ENCODE assay signal across 20 cellular contexts in the genomic region with DNA sequence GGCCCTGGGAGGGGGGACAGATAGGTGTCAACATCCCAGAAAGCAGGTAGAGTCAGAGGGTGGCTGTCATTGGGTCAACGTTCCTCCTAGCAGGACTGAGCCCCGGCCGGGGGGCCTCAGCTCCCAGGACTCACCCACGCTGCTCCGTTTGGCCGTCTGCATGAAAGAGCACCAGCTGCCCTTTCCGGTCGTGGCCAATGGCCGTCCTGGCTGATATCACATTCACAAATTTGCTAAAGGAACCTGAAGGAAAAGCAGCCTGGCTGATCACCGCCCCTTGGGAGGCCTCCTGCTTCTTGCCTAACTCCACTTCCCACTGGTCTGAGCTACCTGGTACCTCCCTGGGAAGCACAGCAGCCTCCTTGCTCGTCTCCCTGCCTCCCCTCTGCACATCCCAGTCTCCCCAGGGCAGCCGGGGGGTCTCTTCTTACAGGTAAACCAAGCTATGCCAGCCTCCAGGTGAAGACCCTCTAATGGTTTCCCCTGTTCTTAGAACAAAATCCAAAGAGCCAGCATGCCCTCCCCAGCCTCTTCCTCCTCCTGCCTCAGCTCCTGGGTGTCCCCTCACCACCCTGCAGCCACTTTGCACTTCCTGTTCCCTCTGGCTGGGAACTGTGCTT. TPM values are rescaled to one million over a fixed set of nuclear protein-coding genes. Genes with fewer than 3 reads are reported as not detected.
DNase-seq lines count a peak whose midpoint lies in the region; ATAC-seq, FAIRE-seq and TF ChIP-seq lines count a peak whose summit lies in the region.
"Had no signal": no experiment of that assay in that cellular context is flagged by ENCODE, and none has a peak within 500 bp of the region (broad histone marks: within the 10 kb centered on the region; RNA-seq: fewer than 3 reads in every experiment).

No MANE protein-coding gene starts in this region.

- H3K4me1 Mint-ChIP-seq in endothelial cell (ENCODE audit: unreplicated experiment) (peaks cover 9% of the 10 kb centered on the region), progenitor cell of endocrine pancreas (ENCODE audit: low read depth) (peaks cover 22% of the 10 kb centered on the region)
- peaks cover 10% of the 10 kb centered on the region for H3K4me1 Mint-ChIP-seq in activated CD4-positive, alpha-beta T cell treated with anti-CD3 and anti-CD28 coated beads, Interleukin-2, amount 10 ng/mL, durations not matched to agents 24 days and 14 days

- BruUV-seq in HepG2 (replicated peaks; lab: Mats Ljungman, UMichigan) = no TSS peak

- H2AK5ac ChIP-seq in neuronal stem cell (ENCODE audit: low read depth, low read length) = no peak overlapping the region

- H3K4me1 ChIP-seq in HepG2 (ENCODE audit: insufficient read depth, low read length) (peaks cover 28% of the 10 kb centered on the region), right lobe of liver (peaks cover 0 to 7% (median 2%) of the 10 kb centered on the region in 4 donors), neuronal stem cell (ENCODE audit: control insufficient read depth in 2 of 2, insufficient read depth in 1 of 2, low read depth in 1 of 2, low read length in 2 of 2) (peaks cover 0 to 12% of the 10 kb centered on the region in 2 donors)

- H3K79me2 ChIP-seq in HepG2 (ENCODE audit: insufficient read depth, low read length) = peaks cover 14% of the 10 kb centered on the region

- peaks cover 7% of the 10 kb centered on the region for H3K79me1 ChIP-seq in neuronal stem cell (ENCODE audit: low read depth, low read length)

- H3K36me3 Mint-ChIP-seq in endothelial cell (ENCODE audit: low read depth, unreplicated experiment) (peaks cover 9% of the 10 kb centered on the region), progenitor cell of endocrine pancreas (ENCODE audit: insufficient read depth) (peaks cover 4% of the 10 kb centered on the region)
- H3K36me3 Mint-ChIP-seq in activated CD4-positive, alpha-beta T cell treated with anti-CD3 and anti-CD28 coated beads, Interleukin-2, amount 10 ng/mL, durations not matched to agents 24 days and 14 days (ENCODE audit: low read depth) = no peaks in the 10 kb centered on the region

- no peak overlapping the region for H4K91ac ChIP-seq in neuronal stem cell (ENCODE audit: low read depth, low read length, poor library complexity)

- H3K18ac ChIP-seq in neuronal stem cell (ENCODE audit: low read length) = no peak overlapping the region

- peak overlapping the region; percentile 11 for H3K4me3 Mint-ChIP-seq in endothelial cell (ENCODE audit: unreplicated experiment)
- H3K4me3 Mint-ChIP-seq in activated CD4-positive, alpha-beta T cell treated with anti-CD3 and anti-CD28 coated beads, Interleukin-2, amount 10 ng/mL, durations not matched to agents 24 days and 14 days = no peak overlapping the region
- no peak overlapping the region for H3K4me3 Mint-ChIP-seq in progenitor cell of endocrine pancreas (ENCODE audit: low read depth)
- H3K4me3 Mint-ChIP-seq: CD14-positive monocyte, HFFc6 had no signal

- peak overlapping the region; percentile 48 for H4K8ac ChIP-seq in neuronal stem cell (ENCODE audit: low read depth, low read length)

- intact Hi-C loops in HepG2 (cut with micrococcal nuclease; ENCODE audit: unreplicated experiment) (no loop called here), right lobe of liver (cut with DNase I) (no loop called here)
- intact Hi-C loops in activated CD4-positive, alpha-beta T cell treated with anti-CD3 and anti-CD28 coated beads, Interleukin-2, amount 10 ng/mL, durations not matched to agents 24 days and 14 days (cut with micrococcal nuclease) = loop anchor here (5.0 kb wide), 1 partner anchor 42 kb away; a partner anchor contains a TSS

- no peak overlapping the region for H3K4me3 ChIP-seq in HepG2 (replicated peaks in 1 of 3; ENCODE audit: insufficient read depth in 1 of 3, low read depth in 2 of 3, low read length in 3 of 3)
- H3K4me3 ChIP-seq in right lobe of liver = no peak overlapping the region
- no peak overlapping the region for H3K4me3 ChIP-seq in neuronal stem cell (ENCODE audit: low read length in 2 of 2)

- no peak for DNase-seq in HepG2 (ENCODE audit: low spot score)
- DNase-seq in right lobe of liver = no peak
- no peak for DNase-seq in endothelial cell (ENCODE audit: low spot score)
- DNase-seq in neuronal stem cell (ENCODE audit: low spot score) = no peak
- no peak for DNase-seq in activated CD4-positive, alpha-beta T cell treated with anti-CD3 and anti-CD28 coated beads, Interleukin-2, amount 10 ng/mL, durations not matched to agents 24 days and 14 days
- DNase-seq in putamen (ENCODE audit: low spot score) = no peak
- DNase-seq in progenitor cell of endocrine pancreas (ENCODE audit: low spot score, unreplicated experiment) = no peak
- DNase-seq in NCI-H1092 (lab: John Stamatoyannopoulos, UW) = no peak
- DNase-seq: Caco-2, DMS53, GF-D8, HCEC 1CT, HFFc6 had no signal

- H2BK12ac ChIP-seq in neuronal stem cell (ENCODE audit: low read length) = no peak overlapping the region

- H3K4me2 ChIP-seq in HepG2 (ENCODE audit: low read depth, low read length) = no peak overlapping the region
- H3K4me2 ChIP-seq in neuronal stem cell (ENCODE audit: insufficient read depth, low read length, poor library complexity, severe bottlenecking) = no peak overlapping the region

- H3K14ac ChIP-seq in neuronal stem cell (ENCODE audit: low read length) = no peak overlapping the region

- no peaks in the 10 kb centered on the region; the same call in 1 of the 2 replicates for H4K20me1 ChIP-seq in HepG2 (ENCODE audit: insufficient read depth, low read length)

- no peaks in the 10 kb centered on the region for H3K27me3 ChIP-seq in HepG2 (ENCODE audit: control insufficient read depth in 1 of 2, insufficient read depth in 2 of 2, low read length in 2 of 2)
- no peaks in the 10 kb centered on the region for H3K27me3 ChIP-seq in right lobe of liver
- H3K27me3 ChIP-seq in neuronal stem cell (ENCODE audit: control insufficient read depth in 3 of 3, insufficient read depth in 3 of 3, low read depth in 1 of 3, low read length in 3 of 3) = peaks cover 0 to 1% (median 0%) of the 10 kb centered on the region in 3 experiments

- CTCF ChIA-PET in HepG2 (lab: Yijun Ruan, JAX; ENCODE audit: low intra/inter-chr PET ratio, low total read pairs) = no interaction called here

- no peak overlapping the region for H3K4ac ChIP-seq in neuronal stem cell (ENCODE audit: low read length)

- H3K9ac ChIP-seq in HepG2 (ENCODE audit: insufficient read depth, low read depth, low read length) (no peak overlapping the region), neuronal stem cell (ENCODE audit: low read depth, low read length, poor library complexity) (no peak overlapping the region)

- no peaks in the 10 kb centered on the region for H3K9me3 ChIP-seq in HepG2 (ENCODE audit: low read length)
- no peaks in the 10 kb centered on the region for H3K9me3 ChIP-seq in right lobe of liver
- no peaks in the 10 kb centered on the region for H3K9me3 ChIP-seq in neuronal stem cell (replicated peaks in 1 of 2; ENCODE audit: control insufficient read depth in 2 of 2, insufficient read depth in 1 of 2, low read depth in 1 of 2, low read length in 2 of 2)
- H3K9me3 ChIP-seq: Caco-2 had no signal

- H3K36me3 ChIP-seq in HepG2 (replicated peaks in 1 of 2; ENCODE audit: control insufficient read depth in 1 of 2, insufficient read depth in 2 of 2, low read length in 2 of 2) = peaks cover 22 to 46% of the 10 kb centered on the region in 2 experiments
- H3K36me3 ChIP-seq in right lobe of liver = no peaks in the 10 kb centered on the region
- no peaks in the 10 kb centered on the region for H3K36me3 ChIP-seq in neuronal stem cell (replicated peaks in 1 of 2; ENCODE audit: control insufficient read depth in 2 of 2, insufficient read depth in 2 of 2, low read length in 2 of 2)

- H2BK120ac ChIP-seq in neuronal stem cell (ENCODE audit: low read depth, low read length) = no peak overlapping the region

- TF ChIP-seq CTCF in HepG2 (CRISPR knock-in tag; IDR thresholded peaks at IDR 0.05) = no peak
- TF ChIP-seq CTCF in right lobe of liver (IDR thresholded peaks at IDR 0.05) = no peak
- no peak for TF ChIP-seq CTCF in endothelial cell (IDR thresholded peaks at IDR 0.05; ENCODE audit: unreplicated experiment)
- no peak for TF ChIP-seq CTCF in progenitor cell of endocrine pancreas (IDR thresholded peaks at IDR 0.05; ENCODE audit: unreplicated experiment)

- H3K9me3 Mint-ChIP-seq in endothelial cell (ENCODE audit: unreplicated experiment) (no peaks in the 10 kb centered on the region), progenitor cell of endocrine pancreas (ENCODE audit: low read depth) (no peaks in the 10 kb centered on the region)
- no peaks in the 10 kb centered on the region for H3K9me3 Mint-ChIP-seq in activated CD4-positive, alpha-beta T cell treated with anti-CD3 and anti-CD28 coated beads, Interleukin-2, amount 10 ng/mL, durations not matched to agents 24 days and 14 days
- H3K9me3 Mint-ChIP-seq: CD8-positive, alpha-beta memory T cell; HFFc6 had no signal

- no peak for FAIRE-seq in HepG2 (lab: Jason Lieb, UNC)
- FAIRE-seq: GM19239, H1 had no signal

- in situ Hi-C loops in HepG2 (cut with HindIII; ENCODE audit: extremely low pct_ligation_motif_present, low pct_unique_long_range_greater_than_20kb) = no loop called here

- ATAC-seq in HepG2 (no peak), right lobe of liver (no peak)

- POLR2A ChIA-PET in HepG2 (lab: Yijun Ruan, JAX) = interaction anchor here (0.8 to 2.0 kb wide), 2 partner anchors 24 to 68 kb away, joined by 3 to 7 read pairs; no protein-coding TSS in a partner anchor

- 92% methylated on average over 12 of the region's 12 CpGs for WGBS in HepG2 (ENCODE audit: low lambda C conversion rate)
- 75% methylated on average over 3 of the region's 12 CpGs for WGBS in right lobe of liver (ENCODE audit: insufficient coverage, low coverage, low lambda C conversion rate, missing lambda C conversion rate)
- no CpG with 5 or more reads among the region's 12 CpGs for WGBS in neuronal stem cell (ENCODE audit: extremely low coverage in 2 of 2, insufficient read length in 2 of 2, insufficient replicate concordance in 1 of 2), 2 donors

- H3K27ac Mint-ChIP-seq in endothelial cell (ENCODE audit: unreplicated experiment) (no peak overlapping the region), progenitor cell of endocrine pancreas (no peak overlapping the region)
- no peak overlapping the region for H3K27ac Mint-ChIP-seq in activated CD4-positive, alpha-beta T cell treated with anti-CD3 and anti-CD28 coated beads, Interleukin-2, amount 10 ng/mL, durations not matched to agents 24 days and 14 days
- H3K27ac Mint-ChIP-seq: HFFc6 had no signal

- no peak for TF ChIP-seq EP300 in HepG2 (IDR thresholded peaks at IDR 0.05; ENCODE audit: low read depth in 2 of 2, low read length in 2 of 2)
- no peak for TF ChIP-seq EP300 in HepG2 (CRISPR knock-in tag; IDR thresholded peaks at IDR 0.05; ENCODE audit: borderline replicate concordance)

- no peak for TF ChIP-seq RAD21 in HepG2 (CRISPR knock-in tag; IDR thresholded peaks at IDR 0.05)

- no peak overlapping the region for H3K23ac ChIP-seq in neuronal stem cell (ENCODE audit: low read depth, low read length, poor library complexity)

- peak in 1 of 2 experiments; percentile 43; a peak in 1 of 4 replicates for TF ChIP-seq POLR2A in HepG2 (IDR thresholded peaks at IDR 0.05; ENCODE audit: insufficient read depth in 1 of 2, low read depth in 2 of 2, low read length in 2 of 2)
- TF ChIP-seq POLR2A in right lobe of liver (IDR thresholded peaks at IDR 0.05) = no peak

- no peak overlapping the region for H2BK5ac ChIP-seq in neuronal stem cell (ENCODE audit: low read length)

- no peak overlapping the region for H3K27ac ChIP-seq in HepG2 (ENCODE audit: extremely low read length, insufficient read depth, low read length)
- no peak overlapping the region for H3K27ac ChIP-seq in right lobe of liver
- H3K27ac ChIP-seq in neuronal stem cell (replicated peaks; ENCODE audit: low read length) = no peak overlapping the region
- H3K27ac ChIP-seq: 22Rv1 had no signal

- H2AFZ ChIP-seq in HepG2 (ENCODE audit: low read length) = no peak overlapping the region
- no peak overlapping the region for H2AFZ ChIP-seq in neuronal stem cell (ENCODE audit: low read length)

- H3K27me3 Mint-ChIP-seq in endothelial cell (ENCODE audit: unreplicated experiment) (peaks cover 13% of the 10 kb centered on the region), progenitor cell of endocrine pancreas (no peaks in the 10 kb centered on the region)
- H3K27me3 Mint-ChIP-seq in activated CD4-positive, alpha-beta T cell treated with anti-CD3 and anti-CD28 coated beads, Interleukin-2, amount 10 ng/mL, durations not matched to agents 24 days and 14 days = no peaks in the 10 kb centered on the region
- H3K27me3 Mint-ChIP-seq: CD8-positive, alpha-beta memory T cell had no signal

- no peak overlapping the region for H2BK15ac ChIP-seq in neuronal stem cell (ENCODE audit: low read length)

RNA-seq across cellular contexts. Expression of a gene that starts 3.4 kb away (rescaled TPM):
- total RNA-seq in HepG2 (2016; rRNA removed; fragmentation: Illumina TruSeq; extraction: Trizol) (29.8 and 60.3 TPM in 2 replicates), right lobe of liver (10 to 100 TPM in 2 of 6 experiments, 1 to 10 TPM in 4; 6.6 to 22.1 (median 8.4) TPM), endothelial cell (ENCODE audit: unreplicated experiment) (10.2 TPM), progenitor cell of endocrine pancreas (28.4 and 29.2 TPM in 2 replicates)
- total RNA-seq in HepG2 (2016; cell fraction: cytosol; rRNA removed; fragmentation: Illumina TruSeq; extraction: Trizol; ENCODE audit: low read depth) = 10.2 and 12.2 TPM in 2 replicates
- total RNA-seq in HepG2 (2016; cell fraction: insoluble cytoplasmic fraction; rRNA removed; fragmentation: Illumina TruSeq; extraction: Trizol) = 25.3 and 59.7 TPM in 2 replicates
- 19.0 and 22.6 TPM in 2 replicates for total RNA-seq in HepG2 (2016; cell fraction: membrane; rRNA removed; fragmentation: Illumina TruSeq; extraction: Trizol)
- 58.3 and 69.4 TPM in 2 replicates for total RNA-seq in HepG2 (2016; cell fraction: nucleus; rRNA removed; fragmentation: Illumina TruSeq; extraction: Trizol)
- polyA plus RNA-seq in HepG2 (2011; rRNA removed) = 27.1 and 31.6 TPM in 2 replicates
- polyA plus RNA-seq in HepG2 (2011; cell fraction: cytosol; rRNA removed) = 28.0 and 43.3 TPM in 2 replicates
- 119 and 135 TPM in 2 replicates for polyA plus RNA-seq in HepG2 (2011; cell fraction: nucleus; rRNA removed)
- 20.6 and 22.0 TPM in 2 replicates for polyA plus RNA-seq in HepG2 (2012)
- 7.6 and 9.3 TPM in 2 replicates for polyA plus RNA-seq in HepG2 (2016; cell fraction: cytosol; fragmentation: Illumina TruSeq; extraction: Trizol; ENCODE audit: low read depth)
- 24.9 and 27.9 TPM in 2 replicates for polyA plus RNA-seq in HepG2 (2016; cell fraction: insoluble cytoplasmic fraction; fragmentation: Illumina TruSeq; extraction: Trizol; ENCODE audit: low read depth)
- polyA plus RNA-seq in HepG2 (2016; cell fraction: membrane; fragmentation: Illumina TruSeq; extraction: Trizol; ENCODE audit: low read depth) = 15.1 and 16.1 TPM in 2 replicates
- polyA plus RNA-seq in HepG2 (2016; cell fraction: nucleus; fragmentation: Illumina TruSeq; extraction: Trizol; ENCODE audit: insufficient read depth, low read depth) = 111 and 120 TPM in 2 replicates
- polyA minus RNA-seq in HepG2 (2011; rRNA and poly(A)+ RNA removed; ENCODE audit: low replicate concordance) = 13.4 and 91.3 TPM in 2 replicates
- 24.6 and 30.4 TPM in 2 replicates for polyA minus RNA-seq in HepG2 (2011; cell fraction: cytosol; rRNA and poly(A)+ RNA removed)
- 41.9 and 43.5 TPM in 2 replicates for polyA minus RNA-seq in HepG2 (2011; cell fraction: nucleus; rRNA and poly(A)+ RNA removed)
- polyA plus RNA-seq in neuronal stem cell (2013, experiment 1 of 2) = 3.1 TPM
- 2.7 TPM for polyA plus RNA-seq in neuronal stem cell (2013, experiment 2 of 2)
- 10.6 and 11.4 TPM in 2 replicates for total RNA-seq in activated CD4-positive, alpha-beta T cell treated with anti-CD3 and anti-CD28 coated beads, Interleukin-2, amount 10 ng/mL, durations not matched to agents 24 days and 14 days

RNA-seq across cellular contexts. Expression of a gene that starts 35.4 kb away (rescaled TPM):
- total RNA-seq in HepG2 (2016; rRNA removed; fragmentation: Illumina TruSeq; extraction: Trizol) (0.97 and 1.9 TPM in 2 replicates), right lobe of liver (not detected), endothelial cell (ENCODE audit: unreplicated experiment) (not detected), progenitor cell of endocrine pancreas (not detected in 2 replicates)
- total RNA-seq in HepG2 (2016; cell fraction: cytosol; rRNA removed; fragmentation: Illumina TruSeq; extraction: Trizol; ENCODE audit: low read depth) = 0.61 and 0.79 TPM in 2 replicates
- total RNA-seq in HepG2 (2016; cell fraction: insoluble cytoplasmic fraction; rRNA removed; fragmentation: Illumina TruSeq; extraction: Trizol) = 0.45 and 1.1 TPM in 2 replicates
- 0.76 and 1.0 TPM in 2 replicates for total RNA-seq in HepG2 (2016; cell fraction: membrane; rRNA removed; fragmentation: Illumina TruSeq; extraction: Trizol)
- 0.72 and 0.78 TPM in 2 replicates for total RNA-seq in HepG2 (2016; cell fraction: nucleus; rRNA removed; fragmentation: Illumina TruSeq; extraction: Trizol)
- 2.8 and 3.4 TPM in 2 replicates for polyA plus RNA-seq in HepG2 (2011; rRNA removed)
- polyA plus RNA-seq in HepG2 (2011; cell fraction: cytosol; rRNA removed) = 2.8 TPM in 2 replicates
- polyA plus RNA-seq in HepG2 (2011; cell fraction: nucleus; rRNA removed) = 1.3 and 1.4 TPM in 2 replicates
- polyA plus RNA-seq in HepG2 (2012) = 1.7 and 2.7 TPM in 2 replicates
- polyA plus RNA-seq in HepG2 (2016; cell fraction: cytosol; fragmentation: Illumina TruSeq; extraction: Trizol; ENCODE audit: low read depth) = 0.58 and 0.68 TPM in 2 replicates
- polyA plus RNA-seq in HepG2 (2016; cell fraction: insoluble cytoplasmic fraction; fragmentation: Illumina TruSeq; extraction: Trizol; ENCODE audit: low read depth) = 0.85 and 1.2 TPM in 2 replicates
- polyA plus RNA-seq in HepG2 (2016; cell fraction: membrane; fragmentation: Illumina TruSeq; extraction: Trizol; ENCODE audit: low read depth) = 0.71 and 0.81 TPM in 2 replicates
- polyA plus RNA-seq in HepG2 (2016; cell fraction: nucleus; fragmentation: Illumina TruSeq; extraction: Trizol; ENCODE audit: insufficient read depth, low read depth) = 1.4 and 2.1 TPM in 2 replicates
- polyA minus RNA-seq in HepG2 (2011; rRNA and poly(A)+ RNA removed; ENCODE audit: low replicate concordance) = 1.0 TPM in 1 of 2 replicates, not detected in the other
- 0.89 and 1.1 TPM in 2 replicates for polyA minus RNA-seq in HepG2 (2011; cell fraction: cytosol; rRNA and poly(A)+ RNA removed)
- 0.50 and 0.90 TPM in 2 replicates for polyA minus RNA-seq in HepG2 (2011; cell fraction: nucleus; rRNA and poly(A)+ RNA removed)
- 0.52 TPM for polyA plus RNA-seq in neuronal stem cell (2013, experiment 1 of 2)
- 0.72 TPM for polyA plus RNA-seq in neuronal stem cell (2013, experiment 2 of 2)
- total RNA-seq in activated CD4-positive, alpha-beta T cell treated with anti-CD3 and anti-CD28 coated beads, Interleukin-2, amount 10 ng/mL, durations not matched to agents 24 days and 14 days = not detected in 2 replicates
- total RNA-seq: A673; Caco-2; CD8-positive, alpha-beta memory T cell; HFFc6 had no signal
- polyA plus RNA-seq: BJ; CD14-positive monocyte; CD8-positive, alpha-beta memory T cell had no signal

RNA-seq across cellular contexts. Expression of a gene that starts 41.3 kb away (rescaled TPM):
- total RNA-seq in HepG2 (2016; rRNA removed; fragmentation: Illumina TruSeq; extraction: Trizol) (39.6 and 75.6 TPM in 2 replicates), right lobe of liver (10 to 100 TPM; 16.0 to 28.0 (median 16.9) TPM), endothelial cell (ENCODE audit: unreplicated experiment) (21.0 TPM), progenitor cell of endocrine pancreas (28.4 and 30.8 TPM in 2 replicates)
- total RNA-seq in HepG2 (2016; cell fraction: cytosol; rRNA removed; fragmentation: Illumina TruSeq; extraction: Trizol; ENCODE audit: low read depth) = 7.6 and 8.9 TPM in 2 replicates
- total RNA-seq in HepG2 (2016; cell fraction: insoluble cytoplasmic fraction; rRNA removed; fragmentation: Illumina TruSeq; extraction: Trizol) = 38.5 and 76.0 TPM in 2 replicates
- total RNA-seq in HepG2 (2016; cell fraction: membrane; rRNA removed; fragmentation: Illumina TruSeq; extraction: Trizol) = 14.3 and 16.3 TPM in 2 replicates
- 78.0 and 84.8 TPM in 2 replicates for total RNA-seq in HepG2 (2016; cell fraction: nucleus; rRNA removed; fragmentation: Illumina TruSeq; extraction: Trizol)
- 43.3 and 51.5 TPM in 2 replicates for polyA plus RNA-seq in HepG2 (2011; rRNA removed)
- polyA plus RNA-seq in HepG2 (2011; cell fraction: cytosol; rRNA removed) = 46.0 and 52.0 TPM in 2 replicates
- polyA plus RNA-seq in HepG2 (2011; cell fraction: nucleus; rRNA removed) = 37.8 and 40.2 TPM in 2 replicates
- 25.7 and 31.5 TPM in 2 replicates for polyA plus RNA-seq in HepG2 (2012)
- polyA plus RNA-seq in HepG2 (2016; cell fraction: cytosol; fragmentation: Illumina TruSeq; extraction: Trizol; ENCODE audit: low read depth) = 6.3 and 6.5 TPM in 2 replicates
- 36.3 and 37.9 TPM in 2 replicates for polyA plus RNA-seq in HepG2 (2016; cell fraction: insoluble cytoplasmic fraction; fragmentation: Illumina TruSeq; extraction: Trizol; ENCODE audit: low read depth)
- 10.1 and 11.8 TPM in 2 replicates for polyA plus RNA-seq in HepG2 (2016; cell fraction: membrane; fragmentation: Illumina TruSeq; extraction: Trizol; ENCODE audit: low read depth)
- 104 and 109 TPM in 2 replicates for polyA plus RNA-seq in HepG2 (2016; cell fraction: nucleus; fragmentation: Illumina TruSeq; extraction: Trizol; ENCODE audit: insufficient read depth, low read depth)
- 135 and 161 TPM in 2 replicates for polyA minus RNA-seq in HepG2 (2011; rRNA and poly(A)+ RNA removed; ENCODE audit: low replicate concordance)
- 28.6 and 36.3 TPM in 2 replicates for polyA minus RNA-seq in HepG2 (2011; cell fraction: cytosol; rRNA and poly(A)+ RNA removed)
- 50.0 and 65.8 TPM in 2 replicates for polyA minus RNA-seq in HepG2 (2011; cell fraction: nucleus; rRNA and poly(A)+ RNA removed)
- 7.9 TPM for polyA plus RNA-seq in neuronal stem cell (2013, experiment 1 of 2)
- 8.4 TPM for polyA plus RNA-seq in neuronal stem cell (2013, experiment 2 of 2)
- 36.1 and 37.1 TPM in 2 replicates for total RNA-seq in activated CD4-positive, alpha-beta T cell treated with anti-CD3 and anti-CD28 coated beads, Interleukin-2, amount 10 ng/mL, durations not matched to agents 24 days and 14 days
